Comparison of ENCODE assay signal across 8 cellular contexts in genomic region chr1:64962447-64962846, GRCh38. TPM values are rescaled to one million over a fixed set of nuclear protein-coding genes. Genes with fewer than 3 reads are reported as not detected.
DNase-seq lines count a peak whose midpoint lies in the region; ATAC-seq and TF ChIP-seq lines count a peak whose summit lies in the region.

No MANE protein-coding gene starts in this region.

- intact Hi-C loops in posterior cingulate gyrus (cut with DNase I) = no loop called here

- H3K4me3 Mint-ChIP-seq in T-helper 17 cell (peak overlapping the region; percentile 92), endothelial cell (ENCODE audit: unreplicated experiment) (peak overlapping the region; percentile 77)
- peak overlapping the region; percentile 62 to 68 for H3K4me3 Mint-ChIP-seq in stimulated activated naive B cell treated with anti-CD40 and anti-IgM and Interleukin-4, amounts not matched to agents 10 μg/mL and 1 μg/mL and 100 μg/mL, for 72 hours

- peaks cover 2% of the 10 kb centered on the region for H3K9me3 ChIP-seq in T-helper 17 cell (ENCODE audit: control insufficient read depth, low read length, poor library complexity, severe bottlenecking)

- ATAC-seq in T-helper 17 cell = no peak
- ATAC-seq in stimulated activated naive B cell treated with anti-CD40 and anti-IgM and Interleukin-4, amounts not matched to agents 10 μg/mL and 1 μg/mL and 100 μg/mL, for 72 hours (replicated peaks) = peak in 1 of 2 donors; percentile 15
- no peak for ATAC-seq in HG02973 (IDR thresholded peaks at IDR 0.05; ENCODE audit: unreplicated experiment)

- H3K27ac Mint-ChIP-seq in T-helper 17 cell (peak overlapping the region; percentile 98), endothelial cell (ENCODE audit: unreplicated experiment) (peak overlapping the region; percentile 87)
- H3K27ac Mint-ChIP-seq in stimulated activated naive B cell treated with anti-CD40 and anti-IgM and Interleukin-4, amounts not matched to agents 10 μg/mL and 1 μg/mL and 100 μg/mL, for 72 hours = peak overlapping the region; percentile 96

- DNase-seq in activated T-cell treated with anti-CD3 and anti-CD28 coated beads, Interleukin-2, amount 50 U/mL, for 1 hour = peak; percentile 34
- DNase-seq in activated T-cell treated with anti-CD3 and anti-CD28 coated beads for 4 hours = no peak
- DNase-seq in T-helper 17 cell = no peak
- no peak for DNase-seq in endothelial cell (ENCODE audit: low spot score)
- no peak for DNase-seq in stimulated activated naive B cell treated with anti-CD40 and anti-IgM and Interleukin-4, amounts not matched to agents 10 μg/mL and 1 μg/mL and 100 μg/mL, for 72 hours
- DNase-seq in OCI-M2 (lab: John Stamatoyannopoulos, UW; ENCODE audit: unreplicated experiment) = no peak
- DNase-seq in posterior cingulate gyrus = no peak

- no peaks in the 10 kb centered on the region for H3K9me3 Mint-ChIP-seq in endothelial cell (ENCODE audit: unreplicated experiment)
- H3K9me3 Mint-ChIP-seq in stimulated activated naive B cell treated with anti-CD40 and anti-IgM and Interleukin-4, amounts not matched to agents 10 μg/mL and 1 μg/mL and 100 μg/mL, for 72 hours = no peaks in the 10 kb centered on the region

- no peak for TF ChIP-seq CTCF in endothelial cell (IDR thresholded peaks at IDR 0.05; ENCODE audit: unreplicated experiment)

- H3K4me1 Mint-ChIP-seq in T-helper 17 cell (peaks cover 69% of the 10 kb centered on the region), endothelial cell (ENCODE audit: unreplicated experiment) (peaks cover 65% of the 10 kb centered on the region)
- peaks cover 53 to 62% of the 10 kb centered on the region in 2 donors for H3K4me1 Mint-ChIP-seq in stimulated activated naive B cell treated with anti-CD40 and anti-IgM and Interleukin-4, amounts not matched to agents 10 μg/mL and 1 μg/mL and 100 μg/mL, for 72 hours

- no peaks in the 10 kb centered on the region for H3K27me3 Mint-ChIP-seq in T-helper 17 cell
- H3K27me3 Mint-ChIP-seq in endothelial cell (ENCODE audit: unreplicated experiment) = peaks cover 6% of the 10 kb centered on the region
- H3K27me3 Mint-ChIP-seq in stimulated activated naive B cell treated with anti-CD40 and anti-IgM and Interleukin-4, amounts not matched to agents 10 μg/mL and 1 μg/mL and 100 μg/mL, for 72 hours = no peaks in the 10 kb centered on the region

- H3K36me3 Mint-ChIP-seq in T-helper 17 cell (ENCODE audit: low read depth) (no peaks in the 10 kb centered on the region), endothelial cell (ENCODE audit: low read depth, unreplicated experiment) (peaks cover 13% of the 10 kb centered on the region)
- peaks cover 3 to 6% of the 10 kb centered on the region in 2 donors for H3K36me3 Mint-ChIP-seq in stimulated activated naive B cell treated with anti-CD40 and anti-IgM and Interleukin-4, amounts not matched to agents 10 μg/mL and 1 μg/mL and 100 μg/mL, for 72 hours

RNA-seq across cellular contexts. Expression of gene JAK1, which starts 3.9 kb away (rescaled TPM):
- total RNA-seq in T-helper 17 cell = 100 to 1,000 TPM; 246 to 317 TPM
- total RNA-seq in endothelial cell (ENCODE audit: unreplicated experiment) = 202 TPM
